Comparison of ENCODE assay signal across 1 cellular context in the genomic region with DNA sequence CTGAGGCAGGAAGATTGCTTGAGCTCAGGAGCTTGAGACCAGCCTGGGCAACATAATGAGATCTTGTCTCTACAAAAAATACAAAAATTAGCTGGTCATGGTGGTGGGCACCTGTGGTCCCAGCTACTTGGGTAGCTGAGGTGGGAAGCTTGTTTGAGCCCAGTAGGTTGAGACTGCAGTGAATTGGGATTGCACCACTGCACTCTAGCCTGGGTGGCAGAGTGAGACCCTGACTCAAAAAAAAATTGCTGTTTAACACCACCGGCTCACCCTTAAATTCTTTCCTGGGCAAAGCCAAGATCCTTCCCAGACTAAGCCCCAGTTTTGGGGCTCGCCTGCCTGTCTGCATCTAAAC.
TF ChIP-seq lines count a peak whose summit lies in the region.

No MANE protein-coding gene starts in this region.

TF ChIP-seq in WTC11, 78 proteins besides CTCF, POLR2A, EP300 and RAD21 (continued from another document):
- no peak for TF ChIP-seq ZNF396 (CRISPR knock-in tag; IDR thresholded peaks at IDR 0.05; ENCODE audit: borderline replicate concordance)
- TF ChIP-seq, protein P1, sequence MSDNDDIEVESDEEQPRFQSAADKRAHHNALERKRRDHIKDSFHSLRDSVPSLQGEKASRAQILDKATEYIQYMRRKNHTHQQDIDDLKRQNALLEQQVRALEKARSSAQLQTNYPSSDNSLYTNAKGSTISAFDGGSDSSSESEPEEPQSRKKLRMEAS (CRISPR knock-in tag; IDR thresholded peaks at IDR 0.05) = no peak
- TF ChIP-seq ZNF232 (CRISPR knock-in tag; IDR thresholded peaks at IDR 0.05) = no peak
- TF ChIP-seq, protein P2, sequence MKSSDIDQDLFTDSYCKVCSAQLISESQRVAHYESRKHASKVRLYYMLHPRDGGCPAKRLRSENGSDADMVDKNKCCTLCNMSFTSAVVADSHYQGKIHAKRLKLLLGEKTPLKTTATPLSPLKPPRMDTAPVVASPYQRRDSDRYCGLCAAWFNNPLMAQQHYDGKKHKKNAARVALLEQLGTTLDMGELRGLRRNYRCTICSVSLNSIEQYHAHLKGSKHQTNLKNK (CRISPR knock-in tag; IDR thresholded peaks at IDR 0.05) = no peak
